ENCODE assay signal across 8 cellular contexts in genomic region chr1:237293804-237294203, GRCh38.
"Had no signal": no experiment of that assay in that cellular context is flagged by ENCODE, and none has a peak within 500 bp of the region (broad histone marks: within the 10 kb centered on the region; RNA-seq: fewer than 3 reads in every experiment).

No MANE protein-coding gene starts in this region.

- FAIRE-seq: G401.6, GM12878, GM12891, GM12892, GM18507, GM19239 had no signal

- DNase-seq: GDM1, GF-D8 had no signal

- ATAC-seq: GM12878 had no signal

- H3K4me3 ChIP-seq: GM12878 had no signal
